9 cellular contexts compared by ENCODE assay signal in the genomic region with DNA sequence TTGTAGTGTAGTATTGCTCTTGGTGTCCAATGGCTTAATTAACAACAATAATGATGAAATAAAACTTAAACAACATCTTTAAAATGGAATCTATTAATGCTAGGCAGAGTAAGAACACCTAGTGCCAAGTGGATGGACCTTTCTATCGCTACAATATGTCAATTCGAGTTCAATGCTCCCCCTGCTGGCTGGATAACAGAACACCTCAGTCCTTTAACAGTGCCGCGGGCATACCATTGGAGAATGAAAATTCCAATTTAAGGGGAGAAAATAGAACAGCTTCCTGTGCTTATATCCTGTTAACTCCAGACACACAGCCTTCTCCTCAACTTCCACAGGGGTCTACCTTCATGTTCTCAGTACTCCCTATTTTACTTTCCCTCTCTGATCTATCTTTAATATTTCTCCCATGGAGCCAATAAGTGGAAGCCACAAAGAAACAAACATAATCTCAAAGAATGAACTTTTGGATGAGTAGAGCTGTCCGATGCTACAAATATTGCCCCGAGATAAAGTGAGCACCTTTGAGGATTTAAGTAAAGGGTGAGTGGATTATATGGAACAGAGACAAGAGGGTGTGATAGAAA. TPM values are rescaled to one million over a fixed set of nuclear protein-coding genes. Genes with fewer than 3 reads are reported as not detected.
DNase-seq lines count a peak whose midpoint lies in the region; ATAC-seq, FAIRE-seq and TF ChIP-seq lines count a peak whose summit lies in the region.
"Had no signal": no experiment of that assay in that cellular context is flagged by ENCODE, and none has a peak within 500 bp of the region (broad histone marks: within the 10 kb centered on the region; RNA-seq: fewer than 3 reads in every experiment).

No MANE protein-coding gene starts in this region.

- peaks cover 16% of the 10 kb centered on the region for H3K27me3 ChIP-seq in DOHH2 (ENCODE audit: control insufficient read depth, low read length)
- no peaks in the 10 kb centered on the region; the same call in 1 of the 2 replicates for H3K27me3 ChIP-seq in Panc1 (ENCODE audit: control insufficient read depth, insufficient read depth, low read length)
- peaks cover 0 to 3% (median 0%) of the 10 kb centered on the region in 4 donors for H3K27me3 ChIP-seq in pancreas

- H4K20me1 ChIP-seq in DOHH2 (ENCODE audit: control insufficient read depth, insufficient read depth, low read depth, low read length) = no peaks in the 10 kb centered on the region

- BruUV-seq in Panc1 (replicated peaks; lab: Mats Ljungman, UMichigan) = no TSS peak

- H3K4me3 ChIP-seq in DOHH2 (ENCODE audit: low read length) (no peak overlapping the region), Panc1 (ENCODE audit: low read depth in 2 of 2, low read length in 2 of 2) (no peak overlapping the region), pancreas (no peak overlapping the region)

- H3K9me3 ChIP-seq in DOHH2 (ENCODE audit: control insufficient read depth, insufficient read depth, low read length) (no peaks in the 10 kb centered on the region), Panc1 (ENCODE audit: control insufficient read depth, insufficient read depth, low read depth, low read length) (no peaks in the 10 kb centered on the region), pancreas (no peaks in the 10 kb centered on the region)

- POLR2A ChIA-PET in Panc1 (lab: Charles Lee) = no interaction called here

- DNase-seq in HS-27A (ENCODE audit: low read depth) = peak; percentile 48
- peak; percentile 39 for DNase-seq in Panc1 (ENCODE audit: low read depth, low spot score)
- peak; percentile 12 for DNase-seq in activated T-helper 1 cell treated with Interleukin-2 at 50 U/mL for 16 hours (ENCODE audit: low read depth)
- peak; percentile 48 for DNase-seq in foreskin melanocyte
- peak in 4 of 6 donors; percentile 39 to 73 (median 56) for DNase-seq in pancreas
- no peak for DNase-seq in NCI-H2196 treated with DMSO at 0.1 percent for 48 hours (lab: John Stamatoyannopoulos, UW; ENCODE audit: unreplicated experiment)

- H3K9me2 ChIP-seq in DOHH2 (replicated peaks; ENCODE audit: control insufficient read depth, low read length) = no peaks in the 10 kb centered on the region

- intact Hi-C loops in Panc1 (cut with micrococcal nuclease; ENCODE audit: unreplicated experiment) (loop anchor here (2.0 kb wide), 1 partner anchor 147 kb away; no protein-coding TSS in a partner anchor), pancreas (cut with DNase I) (no loop called here)

- WGBS in pancreas, 2 donors = 7 to 16% methylated on average over 6 of the region's 6 CpGs

- H3K4me1 ChIP-seq in DOHH2 (ENCODE audit: control insufficient read depth, low read length) (no peaks in the 10 kb centered on the region), Panc1 (ENCODE audit: control insufficient read depth, insufficient read depth, low read length) (no peaks in the 10 kb centered on the region), pancreas (no peaks in the 10 kb centered on the region)

- H3K36me3 ChIP-seq in DOHH2 (ENCODE audit: control insufficient read depth, low read length) = no peaks in the 10 kb centered on the region
- H3K36me3 ChIP-seq in Panc1 (ENCODE audit: control insufficient read depth, insufficient read depth, low read length) = no peaks in the 10 kb centered on the region
- no peaks in the 10 kb centered on the region for H3K36me3 ChIP-seq in pancreas

- CTCF ChIA-PET in Panc1 (lab: Charles Lee) = no interaction called here

- FAIRE-seq in pancreas (lab: Jason Lieb, UNC) = peak; percentile 69

- H3K4me2 ChIP-seq in DOHH2 (ENCODE audit: low read length) = no peak overlapping the region

- H3F3A ChIP-seq in DOHH2 (ENCODE audit: control insufficient read depth, insufficient read depth) = no peaks in the 10 kb centered on the region

- in situ Hi-C loops in Panc1 (cut with HindIII; ENCODE audit: low pct_unique_long_range_greater_than_20kb, low sequenced_read_pairs) = no loop called here

- H3K79me2 ChIP-seq in DOHH2 (ENCODE audit: control insufficient read depth, low read length) = no peaks in the 10 kb centered on the region

- no peak overlapping the region for H3K27ac ChIP-seq in DOHH2 (ENCODE audit: low read depth, low read length)
- no peak overlapping the region for H3K27ac ChIP-seq in Panc1 (ENCODE audit: low read length)
- H3K27ac ChIP-seq in pancreas = no peak overlapping the region
- H3K27ac ChIP-seq: epithelial cell of prostate had no signal

- peak; percentile 89 for ATAC-seq in GM21423 (IDR thresholded peaks at IDR 0.05; ENCODE audit: unreplicated experiment)
- ATAC-seq in Panc1 = peak; percentile 93
- peak; percentile 85 to 96 (median 92) for ATAC-seq in pancreas

- TF ChIP-seq CTCF in DOHH2 (IDR thresholded peaks at IDR 0.05; ENCODE audit: low read depth, low read length, poor library complexity, severe bottlenecking) = peak; percentile 98
- peak; percentile 83 for TF ChIP-seq CTCF in Panc1 (IDR thresholded peaks at IDR 0.05)
- peak; percentile 58 to 77 (median 69) for TF ChIP-seq CTCF in pancreas (IDR thresholded peaks at IDR 0.05)

RNA-seq across cellular contexts. Expression of gene COL1A2, which starts 41.4 kb away (rescaled TPM):
- total RNA-seq in Panc1 (2021; ENCODE audit: unreplicated experiment) (1.3 TPM), pancreas (100 to 1,000 TPM in 2 of 6 donors, 10 to 100 TPM in 4; 10.9 to 467 (median 43.0) TPM)
- not detected for polyA plus RNA-seq in Panc1 (2012; ENCODE audit: insufficient read length)
- polyA plus RNA-seq in pancreas = 10 to 100 TPM; 12.5 to 18.5 TPM
